Comparison of ENCODE assay signal across 1 cellular context in genomic region chr3:171556574-171557145, GRCh38.
TF ChIP-seq lines count a peak whose summit lies in the region.

No MANE protein-coding gene starts in this region.

TF ChIP-seq in GM23338, 12 proteins besides CTCF, POLR2A, EP300 and RAD21 (continued from another document):
- TF ChIP-seq ETS1 (IDR thresholded peaks at IDR 0.05) (no peak), ZNF462 (CRISPR knock-in tag; IDR thresholded peaks at IDR 0.05) (no peak), EZH2phosphoT487 (IDR thresholded peaks at IDR 0.05; ENCODE audit: unreplicated experiment) (no peak), ZNF114 (CRISPR knock-in tag; IDR thresholded peaks at IDR 0.05) (no peak)
